3 cellular contexts compared by ENCODE assay signal in the genomic region with DNA sequence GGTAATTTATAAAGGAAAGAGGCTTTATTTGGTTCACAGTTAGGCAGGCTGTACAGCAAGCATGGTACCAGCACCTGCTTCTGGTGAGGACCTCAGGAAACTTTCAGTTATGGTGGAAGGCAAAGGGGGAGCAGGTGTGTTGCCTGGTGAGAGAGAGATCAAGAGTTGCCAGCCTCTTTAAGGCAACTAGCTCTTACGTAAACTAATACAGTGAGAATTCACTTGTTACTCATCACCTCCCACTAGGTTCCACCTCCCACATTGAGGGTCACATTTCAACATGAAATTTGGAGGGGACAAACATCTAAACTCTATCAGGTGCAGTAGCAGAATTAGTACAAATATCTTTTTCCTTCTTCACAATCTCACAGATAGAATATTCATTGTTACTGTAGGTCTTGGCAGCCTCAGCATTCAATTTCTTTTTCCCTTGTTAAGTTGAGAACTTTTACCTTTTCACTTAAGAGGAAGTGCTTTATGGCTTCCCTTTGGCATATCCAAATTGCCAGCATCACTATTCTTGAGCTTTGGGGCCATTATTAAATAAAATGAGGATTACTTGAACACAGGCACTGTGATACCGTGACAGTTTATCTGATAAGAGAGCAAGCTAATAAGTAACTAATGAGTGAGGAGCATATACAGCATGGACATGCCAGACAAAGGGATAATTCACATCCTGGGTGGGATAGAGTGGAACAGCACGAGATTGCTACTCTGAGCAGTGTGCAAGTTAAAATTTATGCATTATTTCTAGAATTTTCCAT.
TF ChIP-seq lines count a peak whose summit lies in the region.

No MANE protein-coding gene starts in this region.

TF ChIP-seq in A549, 52 proteins besides CTCF, POLR2A, EP300 and RAD21:
- TF ChIP-seq GATA3 (IDR thresholded peaks at IDR 0.05; ENCODE audit: borderline replicate concordance) (peak; percentile 54; the same call in 1 of the 2 replicates), ELK1 (IDR thresholded peaks at IDR 0.05; ENCODE audit: low read depth, low read length) (no peak), CBX2 (IDR thresholded peaks at IDR 0.05; ENCODE audit: borderline replicate concordance, low read depth) (no peak), CEBPB (IDR thresholded peaks at IDR 0.05) (0 out of 4 replicates have a peak, but pooled peaks of 1 of the 2 experiments have one; percentile 9), RARB (CRISPR knock-in tag; IDR thresholded peaks at IDR 0.05) (no peak), SREBF2 (IDR thresholded peaks at IDR 0.05) (no peak)
- TF ChIP-seq, protein P1, sequence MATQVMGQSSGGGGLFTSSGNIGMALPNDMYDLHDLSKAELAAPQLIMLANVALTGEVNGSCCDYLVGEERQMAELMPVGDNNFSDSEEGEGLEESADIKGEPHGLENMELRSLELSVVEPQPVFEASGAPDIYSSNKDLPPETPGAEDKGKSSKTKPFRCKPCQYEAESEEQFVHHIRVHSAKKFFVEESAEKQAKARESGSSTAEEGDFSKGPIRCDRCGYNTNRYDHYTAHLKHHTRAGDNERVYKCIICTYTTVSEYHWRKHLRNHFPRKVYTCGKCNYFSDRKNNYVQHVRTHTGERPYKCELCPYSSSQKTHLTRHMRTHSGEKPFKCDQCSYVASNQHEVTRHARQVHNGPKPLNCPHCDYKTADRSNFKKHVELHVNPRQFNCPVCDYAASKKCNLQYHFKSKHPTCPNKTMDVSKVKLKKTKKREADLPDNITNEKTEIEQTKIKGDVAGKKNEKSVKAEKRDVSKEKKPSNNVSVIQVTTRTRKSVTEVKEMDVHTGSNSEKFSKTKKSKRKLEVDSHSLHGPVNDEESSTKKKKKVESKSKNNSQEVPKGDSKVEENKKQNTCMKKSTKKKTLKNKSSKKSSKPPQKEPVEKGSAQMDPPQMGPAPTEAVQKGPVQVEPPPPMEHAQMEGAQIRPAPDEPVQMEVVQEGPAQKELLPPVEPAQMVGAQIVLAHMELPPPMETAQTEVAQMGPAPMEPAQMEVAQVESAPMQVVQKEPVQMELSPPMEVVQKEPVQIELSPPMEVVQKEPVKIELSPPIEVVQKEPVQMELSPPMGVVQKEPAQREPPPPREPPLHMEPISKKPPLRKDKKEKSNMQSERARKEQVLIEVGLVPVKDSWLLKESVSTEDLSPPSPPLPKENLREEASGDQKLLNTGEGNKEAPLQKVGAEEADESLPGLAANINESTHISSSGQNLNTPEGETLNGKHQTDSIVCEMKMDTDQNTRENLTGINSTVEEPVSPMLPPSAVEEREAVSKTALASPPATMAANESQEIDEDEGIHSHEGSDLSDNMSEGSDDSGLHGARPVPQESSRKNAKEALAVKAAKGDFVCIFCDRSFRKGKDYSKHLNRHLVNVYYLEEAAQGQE (IDR thresholded peaks at IDR 0.05) = no peak

TF ChIP-seq in GM23338, 12 proteins besides CTCF, POLR2A, EP300 and RAD21:
- TF ChIP-seq ETS1 (IDR thresholded peaks at IDR 0.05) (no peak), STAT1 (IDR thresholded peaks at IDR 0.05; ENCODE audit: unreplicated experiment) (no peak), ZNF331 (CRISPR knock-in tag; IDR thresholded peaks at IDR 0.05; ENCODE audit: low read depth) (no peak), JUNB (IDR thresholded peaks at IDR 0.05; ENCODE audit: unreplicated experiment) (no peak), ZNF462 (CRISPR knock-in tag; IDR thresholded peaks at IDR 0.05) (no peak), NANOG (IDR thresholded peaks at IDR 0.05; ENCODE audit: borderline replicate concordance) (no peak), ZNF114 (CRISPR knock-in tag; IDR thresholded peaks at IDR 0.05) (no peak), EZH2 (IDR thresholded peaks at IDR 0.05; ENCODE audit: low read depth, unreplicated experiment) (no peak)

TF ChIP-seq in HepG2, 621 proteins besides CTCF, POLR2A, EP300 and RAD21:
- TF ChIP-seq ARID5B (CRISPR knock-in tag; IDR thresholded peaks at IDR 0.05) (peak; percentile 33; the same call in 1 of the 2 replicates), ERF (CRISPR knock-in tag; IDR thresholded peaks at IDR 0.05) (no peak), RCOR2 (CRISPR knock-in tag; IDR thresholded peaks at IDR 0.05) (0 out of 2 replicates have a peak, but pooled peaks have one; percentile 44), ELF3 (CRISPR knock-in tag; IDR thresholded peaks at IDR 0.05) (0 out of 2 replicates have a peak, but pooled peaks have one; percentile 9), SOX6 (IDR thresholded peaks at IDR 0.05) (no peak), SOX6 (CRISPR knock-in tag; IDR thresholded peaks at IDR 0.05) (peak; percentile 46; the same call in 1 of the 2 replicates), ZNF34 (CRISPR knock-in tag; IDR thresholded peaks at IDR 0.05; ENCODE audit: borderline replicate concordance) (no peak), KDM6A (CRISPR knock-in tag; IDR thresholded peaks at IDR 0.05; ENCODE audit: low read depth) (no peak), KAT7 (CRISPR knock-in tag; IDR thresholded peaks at IDR 0.05; ENCODE audit: borderline replicate concordance) (no peak), SOX13 (IDR thresholded peaks at IDR 0.05) (no peak), SOX13 (CRISPR knock-in tag; conservative IDR thresholded peaks at IDR 0.05 in 1 of 2, IDR thresholded peaks at IDR 0.05 in 1 of 2) (peak in 1 of 2 experiments; percentile 58; a peak in 2 of 4 replicates), HNRNPUL1 (IDR thresholded peaks at IDR 0.05; ENCODE audit: low read depth, low read length) (peak; percentile 96), KLF16 (CRISPR knock-in tag; IDR thresholded peaks at IDR 0.05) (0 out of 4 replicates have a peak, but pooled peaks of 1 of the 2 experiments have one; percentile 17), SOX5 (CRISPR knock-in tag; IDR thresholded peaks at IDR 0.05; ENCODE audit: borderline replicate concordance) (peak; percentile 65; the same call in 1 of the 2 replicates)
- TF ChIP-seq, protein P2, sequence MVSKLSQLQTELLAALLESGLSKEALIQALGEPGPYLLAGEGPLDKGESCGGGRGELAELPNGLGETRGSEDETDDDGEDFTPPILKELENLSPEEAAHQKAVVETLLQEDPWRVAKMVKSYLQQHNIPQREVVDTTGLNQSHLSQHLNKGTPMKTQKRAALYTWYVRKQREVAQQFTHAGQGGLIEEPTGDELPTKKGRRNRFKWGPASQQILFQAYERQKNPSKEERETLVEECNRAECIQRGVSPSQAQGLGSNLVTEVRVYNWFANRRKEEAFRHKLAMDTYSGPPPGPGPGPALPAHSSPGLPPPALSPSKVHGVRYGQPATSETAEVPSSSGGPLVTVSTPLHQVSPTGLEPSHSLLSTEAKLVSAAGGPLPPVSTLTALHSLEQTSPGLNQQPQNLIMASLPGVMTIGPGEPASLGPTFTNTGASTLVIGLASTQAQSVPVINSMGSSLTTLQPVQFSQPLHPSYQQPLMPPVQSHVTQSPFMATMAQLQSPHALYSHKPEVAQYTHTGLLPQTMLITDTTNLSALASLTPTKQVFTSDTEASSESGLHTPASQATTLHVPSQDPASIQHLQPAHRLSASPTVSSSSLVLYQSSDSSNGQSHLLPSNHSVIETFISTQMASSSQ (IDR thresholded peaks at IDR 0.05; ENCODE audit: low read depth) = peak; percentile 79
- TF ChIP-seq, protein P2 (CRISPR knock-in tag; IDR thresholded peaks at IDR 0.05; ENCODE audit: borderline replicate concordance) = peak; percentile 55; the same call in 1 of the 2 replicates
